ENCODE assay signal across 9 cellular contexts in genomic region chr9:131395745-131396479, GRCh38. TPM values are rescaled to one million over a fixed set of nuclear protein-coding genes. Genes with fewer than 3 reads are reported as not detected.
DNase-seq lines count a peak whose midpoint lies in the region; ATAC-seq and TF ChIP-seq lines count a peak whose summit lies in the region.
"Had no signal": no experiment of that assay in that cellular context is flagged by ENCODE, and none has a peak within 500 bp of the region (broad histone marks: within the 10 kb centered on the region; RNA-seq: fewer than 3 reads in every experiment).

No MANE protein-coding gene starts in this region.

- no peaks in the 10 kb centered on the region for H4K20me1 ChIP-seq in H9 (ENCODE audit: control insufficient read depth, insufficient read depth, insufficient read length)

- H4K5ac ChIP-seq in H9 (ENCODE audit: insufficient read length, low read depth, low read length) = no peak overlapping the region

- H4K8ac ChIP-seq in H9 (replicated peaks; ENCODE audit: insufficient read length, low read depth, low read length) = no peak overlapping the region

- no peak overlapping the region for H4K91ac ChIP-seq in H9 (ENCODE audit: insufficient read length, low read depth, low read length)

- no peak overlapping the region for H2AK5ac ChIP-seq in H9 (ENCODE audit: insufficient read length, low read length)

- WGBS in H9 (ENCODE audit: extremely low coverage, insufficient read length, low lambda C conversion rate) = no CpG with 5 or more reads among the region's 11 CpGs

- H2BK15ac ChIP-seq in H9 (ENCODE audit: low read depth, low read length) = no peak overlapping the region

- no peak overlapping the region for H2BK120ac ChIP-seq in H9 (ENCODE audit: low read depth, low read length, poor library complexity, severe bottlenecking)

- peak overlapping the region; percentile 10 for H3K27ac ChIP-seq in H9 (ENCODE audit: insufficient read length, low read depth, low read length)
- peak overlapping the region; percentile 87 for H3K27ac ChIP-seq in skeletal muscle tissue (ENCODE audit: low read depth, low read length)

- no peak overlapping the region for H3K18ac ChIP-seq in H9 (ENCODE audit: insufficient read length, low read depth, low read length)

- no peak for TF ChIP-seq CTCF in H9 (conservative IDR thresholded peaks at IDR 0.05)
- TF ChIP-seq CTCF in fibroblast of pulmonary artery (IDR thresholded peaks at IDR 0.05; ENCODE audit: low read length, missing control alignments) = no peak

- H3K4ac ChIP-seq in H9 (ENCODE audit: low read depth, low read length) = no peak overlapping the region

- no peaks in the 10 kb centered on the region; a peak in 1 of 5 replicates for H3K9me3 Mint-ChIP-seq in H9

- peaks cover 58% of the 10 kb centered on the region for H3K79me2 ChIP-seq in H9 (ENCODE audit: insufficient read depth, low read length)

- peaks cover 14 to 35% (median 28%) of the 10 kb centered on the region in 3 experiments for H3K36me3 Mint-ChIP-seq in H9 (ENCODE audit: insufficient read depth in 1 of 3, low read depth in 3 of 3)

- peak overlapping the region; percentile 86 for H3K9ac ChIP-seq in H9 (ENCODE audit: extremely low read depth, insufficient read length, low read length)
- peak overlapping the region; percentile 77 to 85 (median 78) for H3K9ac ChIP-seq in skeletal muscle tissue (ENCODE audit: low read depth in 1 of 3, low read length in 3 of 3)

- H3K14ac ChIP-seq in H9 (ENCODE audit: insufficient read depth, low read length) = no peak overlapping the region

- no peak overlapping the region for H2BK5ac ChIP-seq in H9 (ENCODE audit: insufficient read length, low read length)

- H3T11ph ChIP-seq in H9 (ENCODE audit: low read length) = no peak overlapping the region

- no peak overlapping the region for H2BK20ac ChIP-seq in H9 (ENCODE audit: low read depth, low read length, poor library complexity, severe bottlenecking)

- no peak overlapping the region for H2BK12ac ChIP-seq in H9 (ENCODE audit: insufficient read length, low read depth, low read length)

- no peaks in the 10 kb centered on the region for H3K27me3 Mint-ChIP-seq in H9 (ENCODE audit: low read depth)

- DNase-seq in H9 = no peak
- DNase-seq in fibroblast of pulmonary artery (ENCODE audit: low read depth) = no peak
- no peak for DNase-seq in nucleus accumbens (lab: John Stamatoyannopoulos, UW)
- DNase-seq in HPDE6-E6E7 (ENCODE audit: extremely low spot score) = no peak
- no peak for DNase-seq in left colon
- DNase-seq: NCI-H1436 treated with DMSO at 0.1 percent for 48 hours had no signal

- H3K23me2 ChIP-seq in H9 (ENCODE audit: insufficient read length, low read depth, low read length, poor library complexity, severe bottlenecking) = peaks cover 22% of the 10 kb centered on the region

- peaks cover 57 to 73% of the 10 kb centered on the region in 2 experiments for H3K4me1 Mint-ChIP-seq in H9

- H3K79me1 ChIP-seq in H9 (ENCODE audit: insufficient read depth, low read depth, low read length, poor library complexity, severe bottlenecking) = no peaks in the 10 kb centered on the region

- intact Hi-C loops in left colon (cut with DNase I, micrococcal nuclease) = no loop called here

- peak overlapping the region; percentile 88 to 98 for H3K4me3 Mint-ChIP-seq in H9

- no peaks in the 10 kb centered on the region for H3K9me3 ChIP-seq in H9 (ENCODE audit: control insufficient read depth, low read depth, low read length)
- H3K9me3 ChIP-seq in skeletal muscle tissue (ENCODE audit: control insufficient read depth in 3 of 3, low read length in 3 of 3) = no peaks in the 10 kb centered on the region

- H3K4me3 ChIP-seq in fibroblast of pulmonary artery (replicated peaks; ENCODE audit: low read depth, low read length) = peak overlapping the region; percentile 64
- peak overlapping the region; percentile 66 to 73 (median 72) for H3K4me3 ChIP-seq in skeletal muscle tissue (ENCODE audit: low read length in 3 of 3)

- H3K27ac Mint-ChIP-seq in H9 = peak overlapping the region; percentile 96 to 100 (median 98)

- no peaks in the 10 kb centered on the region for H3K36me3 ChIP-seq in skeletal muscle tissue (ENCODE audit: control insufficient read depth in 3 of 3, insufficient read depth in 3 of 3, low read length in 3 of 3)

- H3K56ac ChIP-seq in H9 (ENCODE audit: insufficient read length, low read depth, low read length) = no peak overlapping the region

- peak overlapping the region; percentile 97 for H3K4me2 ChIP-seq in H9 (ENCODE audit: insufficient read depth, insufficient read length, low read length)

- ATAC-seq in SK-N-SH treated with all-trans-retinoic acid at 6 μM for 48 hours = peak; percentile 6; the same call in 2 of the 3 replicates
- no peak for ATAC-seq in GM19395 (IDR thresholded peaks at IDR 0.05; ENCODE audit: unreplicated experiment)
- ATAC-seq in left colon = no peak

- no peak overlapping the region for H3K23ac ChIP-seq in H9 (ENCODE audit: insufficient read length, low read depth, low read length)

- H3K27me3 ChIP-seq in H9 (ENCODE audit: insufficient read depth, low read length) = no peaks in the 10 kb centered on the region; the same call in 1 of the 2 replicates
- H3K27me3 ChIP-seq in skeletal muscle tissue (ENCODE audit: control insufficient read depth in 3 of 3, insufficient read depth in 3 of 3, low read length in 3 of 3) = no peaks in the 10 kb centered on the region

- peaks cover 18% of the 10 kb centered on the region for H3K4me1 ChIP-seq in H9 (ENCODE audit: insufficient read depth, low read length)
- H3K4me1 ChIP-seq in skeletal muscle tissue (ENCODE audit: control insufficient read depth in 3 of 3, insufficient read depth in 3 of 3, low read length in 3 of 3) = peaks cover 41 to 44% (median 41%) of the 10 kb centered on the region in 3 donors

- no peak overlapping the region for H2AFZ ChIP-seq in H9 (ENCODE audit: low read length)

TF ChIP-seq in SK-N-SH treated with all-trans-retinoic acid at 6 μM for 48 hours, 23 proteins besides CTCF, POLR2A, EP300 and RAD21:
- TF ChIP-seq OSR1 (CRISPR knock-in tag; IDR thresholded peaks at IDR 0.05) (no peak), ISL1 (CRISPR knock-in tag; IDR thresholded peaks at IDR 0.05) (no peak), BACH2 (CRISPR knock-in tag; IDR thresholded peaks at IDR 0.05; ENCODE audit: borderline replicate concordance) (no peak), ZNF565 (CRISPR knock-in tag; conservative IDR thresholded peaks at IDR 0.05; ENCODE audit: low read depth) (no peak), TCF4 (CRISPR knock-in tag; IDR thresholded peaks at IDR 0.05; ENCODE audit: borderline replicate concordance) (no peak), ZFP3 (CRISPR knock-in tag; IDR thresholded peaks at IDR 0.05) (no peak), CSRNP3 (CRISPR knock-in tag; IDR thresholded peaks at IDR 0.05) (no peak), RARB (CRISPR knock-in tag; IDR thresholded peaks at IDR 0.05) (no peak), PPARA (CRISPR knock-in tag; IDR thresholded peaks at IDR 0.05; ENCODE audit: borderline replicate concordance) (no peak), TOX (CRISPR knock-in tag; IDR thresholded peaks at IDR 0.05; ENCODE audit: borderline replicate concordance) (no peak), ARNTL (CRISPR knock-in tag; IDR thresholded peaks at IDR 0.05; ENCODE audit: borderline replicate concordance, low read depth) (no peak), ZNF8 (CRISPR knock-in tag; IDR thresholded peaks at IDR 0.05) (no peak), ESRRG (CRISPR knock-in tag; IDR thresholded peaks at IDR 0.05) (no peak), SNAI2 (CRISPR knock-in tag; IDR thresholded peaks at IDR 0.05) (no peak)
- TF ChIP-seq, protein P1, sequence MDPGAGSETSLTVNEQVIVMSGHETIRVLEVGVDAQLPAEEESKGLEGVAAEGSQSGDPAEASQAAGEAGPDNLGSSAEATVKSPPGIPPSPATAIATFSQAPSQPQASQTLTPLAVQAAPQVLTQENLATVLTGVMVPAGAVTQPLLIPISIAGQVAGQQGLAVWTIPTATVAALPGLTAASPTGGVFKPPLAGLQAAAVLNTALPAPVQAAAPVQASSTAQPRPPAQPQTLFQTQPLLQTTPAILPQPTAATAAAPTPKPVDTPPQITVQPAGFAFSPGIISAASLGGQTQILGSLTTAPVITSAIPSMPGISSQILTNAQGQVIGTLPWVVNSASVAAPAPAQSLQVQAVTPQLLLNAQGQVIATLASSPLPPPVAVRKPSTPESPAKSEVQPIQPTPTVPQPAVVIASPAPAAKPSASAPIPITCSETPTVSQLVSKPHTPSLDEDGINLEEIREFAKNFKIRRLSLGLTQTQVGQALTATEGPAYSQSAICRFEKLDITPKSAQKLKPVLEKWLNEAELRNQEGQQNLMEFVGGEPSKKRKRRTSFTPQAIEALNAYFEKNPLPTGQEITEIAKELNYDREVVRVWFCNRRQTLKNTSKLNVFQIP (CRISPR knock-in tag; IDR thresholded peaks at IDR 0.05; ENCODE audit: borderline replicate concordance, low read depth) = no peak

RNA-seq across cellular contexts. Expression of gene PRRC2B, which starts 2.0 kb away (rescaled TPM):
- total RNA-seq in H9 (2021) = 243 and 251 TPM in 2 replicates
- total RNA-seq in skeletal muscle tissue = 68.4 TPM
- 100 to 1,000 TPM; 110 to 114 TPM for total RNA-seq in left colon
